ENCODE assay signal across 8 cellular contexts in the genomic region with DNA sequence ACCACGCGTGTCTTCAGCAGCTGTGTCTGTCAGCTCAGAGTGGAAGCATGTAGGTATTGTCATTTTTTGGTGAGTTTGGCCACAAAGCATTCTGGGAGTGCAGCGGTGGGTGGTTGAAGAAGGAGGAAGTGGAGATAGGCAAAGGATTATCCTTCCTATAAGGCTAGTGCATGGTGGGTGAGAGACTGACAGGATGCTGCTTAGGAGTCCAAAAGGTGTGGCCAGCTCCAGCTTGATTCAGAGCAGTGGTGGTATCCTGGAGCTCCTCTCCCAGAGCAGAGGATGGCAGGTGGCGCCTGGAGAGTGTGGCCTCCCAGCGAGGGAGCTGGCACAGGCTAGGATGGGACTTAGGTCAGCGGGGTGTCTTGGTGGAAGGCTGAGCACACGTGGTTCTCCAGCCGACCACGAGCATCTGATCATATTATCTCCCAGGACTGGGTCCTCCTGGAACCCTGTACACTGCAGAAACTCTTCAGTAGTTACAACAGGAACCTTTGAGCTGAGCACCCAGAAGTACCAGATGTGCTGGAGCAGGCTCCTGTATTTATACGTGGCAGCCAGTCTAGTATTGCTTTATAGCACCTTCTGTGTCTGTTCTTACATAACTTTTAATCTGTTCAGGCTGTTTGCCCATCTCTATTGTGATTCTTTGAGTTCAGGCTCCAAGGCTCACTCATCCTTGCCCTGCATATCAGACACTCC. TPM values are rescaled to one million over a fixed set of nuclear protein-coding genes. Genes with fewer than 3 reads are reported as not detected.
DNase-seq lines count a peak whose midpoint lies in the region; ATAC-seq and TF ChIP-seq lines count a peak whose summit lies in the region.

No MANE protein-coding gene starts in this region.

- H3K4me1 ChIP-seq in heart right ventricle (peaks cover 6 to 97% (median 81%) of the 10 kb centered on the region in 9 donors), subcutaneous abdominal adipose tissue (ENCODE audit: control insufficient read depth in 5 of 5, insufficient read depth in 5 of 5, low read length in 5 of 5) (peaks cover 19 to 70% (median 63%) of the 10 kb centered on the region in 5 donors)

- peaks cover 41% of the 10 kb centered on the region for H3K4me1 Mint-ChIP-seq in WTC11

- H3K9ac ChIP-seq in subcutaneous abdominal adipose tissue (ENCODE audit: low read length in 5 of 5), result peak overlapping the region in 1 of 5 donors; percentile 32

- peak overlapping the region; percentile 91 for H3K27ac Mint-ChIP-seq in WTC11

- TF ChIP-seq CTCF in WTC11 (IDR thresholded peaks at IDR 0.05) (no peak), heart right ventricle (IDR thresholded peaks at IDR 0.05) (no peak)

- peaks cover 18% of the 10 kb centered on the region for H3K36me3 Mint-ChIP-seq in WTC11

- 34 to 46% methylated on average over 10 of the region's 10 CpGs for WGBS in heart right ventricle, 2 donors

- H3K27me3 Mint-ChIP-seq in WTC11 (ENCODE audit: low read depth), result no peaks in the 10 kb centered on the region

- H3K36me3 ChIP-seq in KOPT-K1 (ENCODE audit: insufficient read depth, low read length), result peaks cover 24% of the 10 kb centered on the region
- H3K36me3 ChIP-seq in heart right ventricle, result peaks cover 0 to 24% (median 16%) of the 10 kb centered on the region in 9 donors
- H3K36me3 ChIP-seq in subcutaneous abdominal adipose tissue (ENCODE audit: control insufficient read depth in 5 of 5, insufficient read depth in 5 of 5, low read length in 5 of 5), result peaks cover 0 to 17% (median 15%) of the 10 kb centered on the region in 5 donors

- H3K27ac ChIP-seq in KOPT-K1 (ENCODE audit: low read depth, low read length, poor library complexity, severe bottlenecking) (peak overlapping the region; percentile 15), heart right ventricle (peak overlapping the region in 4 of 10 donors; percentile 3 to 24 (median 14)), subcutaneous abdominal adipose tissue (ENCODE audit: low read depth, low read length) (peak overlapping the region; percentile 67)

- ATAC-seq in WTC11, result peak; percentile 47
- ATAC-seq in heart right ventricle, result peak in 5 of 8 donors; percentile 6 to 24 (median 16)

- POLR2A ChIA-PET in WTC11 (lab: Charles Lee), result no interaction called here

- H3K27me3 ChIP-seq in heart right ventricle, result no peaks in the 10 kb centered on the region
- no peaks in the 10 kb centered on the region for H3K27me3 ChIP-seq in subcutaneous abdominal adipose tissue (ENCODE audit: control insufficient read depth in 5 of 5, insufficient read depth in 4 of 5, low read length in 5 of 5)

- CTCF ChIA-PET in WTC11 (lab: Charles Lee), result interaction anchor here (0.5 to 2.8 kb wide), 22 partner anchors 8 to 321 kb away, joined by 3 to 39 read pairs (median 5); a partner anchor contains a TSS

- peak; percentile 27 to 54 for DNase-seq in SHP77 (lab: John Stamatoyannopoulos, UW)
- no peak for DNase-seq in SHP77 treated with DMSO at 0.1 percent for 48 hours (lab: John Stamatoyannopoulos, UW)
- DNase-seq in WTC11 (ENCODE audit: low spot score), result no peak
- DNase-seq in heart right ventricle, result no peak
- no peak for DNase-seq in amniotic stem cell (lab: John Stamatoyannopoulos, UW)
- no peak for DNase-seq in HK-2 (ENCODE audit: unreplicated experiment)

- H3K9me3 Mint-ChIP-seq in WTC11, result no peaks in the 10 kb centered on the region

- intact Hi-C loops in heart right ventricle (cut with DNase I), result loop anchor here in 7 of 10 donors (2.0 to 10.0 kb wide), 6 partner anchors 33 to 145 kb away; a partner anchor contains a TSS

- H3K4me3 ChIP-seq in heart right ventricle (no peak overlapping the region), subcutaneous abdominal adipose tissue (ENCODE audit: low read depth in 1 of 5, low read length in 5 of 5) (no peak overlapping the region)

- no peak overlapping the region for H3K4me3 Mint-ChIP-seq in WTC11

- H3K9me3 ChIP-seq in KOPT-K1 (ENCODE audit: insufficient read depth, low read length, poor library complexity, severe bottlenecking) (no peaks in the 10 kb centered on the region), heart right ventricle (no peaks in the 10 kb centered on the region), subcutaneous abdominal adipose tissue (ENCODE audit: control insufficient read depth in 5 of 5, low read length in 5 of 5) (no peaks in the 10 kb centered on the region)

TF ChIP-seq in WTC11, 78 proteins besides CTCF, POLR2A, EP300 and RAD21 (continues in another document):
- TF ChIP-seq MXD4 (CRISPR knock-in tag; IDR thresholded peaks at IDR 0.05; ENCODE audit: borderline replicate concordance) (no peak), GTF2I (CRISPR knock-in tag; conservative IDR thresholded peaks at IDR 0.05) (no peak), TP53 (CRISPR knock-in tag; IDR thresholded peaks at IDR 0.05) (no peak), NFYB (CRISPR knock-in tag; conservative IDR thresholded peaks at IDR 0.05; ENCODE audit: low read depth) (no peak), KAT7 (CRISPR knock-in tag; IDR thresholded peaks at IDR 0.05; ENCODE audit: borderline replicate concordance) (no peak)
- TF ChIP-seq, protein P1, sequence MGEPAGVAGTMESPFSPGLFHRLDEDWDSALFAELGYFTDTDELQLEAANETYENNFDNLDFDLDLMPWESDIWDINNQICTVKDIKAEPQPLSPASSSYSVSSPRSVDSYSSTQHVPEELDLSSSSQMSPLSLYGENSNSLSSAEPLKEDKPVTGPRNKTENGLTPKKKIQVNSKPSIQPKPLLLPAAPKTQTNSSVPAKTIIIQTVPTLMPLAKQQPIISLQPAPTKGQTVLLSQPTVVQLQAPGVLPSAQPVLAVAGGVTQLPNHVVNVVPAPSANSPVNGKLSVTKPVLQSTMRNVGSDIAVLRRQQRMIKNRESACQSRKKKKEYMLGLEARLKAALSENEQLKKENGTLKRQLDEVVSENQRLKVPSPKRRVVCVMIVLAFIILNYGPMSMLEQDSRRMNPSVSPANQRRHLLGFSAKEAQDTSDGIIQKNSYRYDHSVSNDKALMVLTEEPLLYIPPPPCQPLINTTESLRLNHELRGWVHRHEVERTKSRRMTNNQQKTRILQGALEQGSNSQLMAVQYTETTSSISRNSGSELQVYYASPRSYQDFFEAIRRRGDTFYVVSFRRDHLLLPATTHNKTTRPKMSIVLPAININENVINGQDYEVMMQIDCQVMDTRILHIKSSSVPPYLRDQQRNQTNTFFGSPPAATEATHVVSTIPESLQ (CRISPR knock-in tag; IDR thresholded peaks at IDR 0.05), result no peak
- TF ChIP-seq, protein P2, sequence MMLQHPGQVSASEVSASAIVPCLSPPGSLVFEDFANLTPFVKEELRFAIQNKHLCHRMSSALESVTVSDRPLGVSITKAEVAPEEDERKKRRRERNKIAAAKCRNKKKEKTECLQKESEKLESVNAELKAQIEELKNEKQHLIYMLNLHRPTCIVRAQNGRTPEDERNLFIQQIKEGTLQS (CRISPR knock-in tag; conservative IDR thresholded peaks at IDR 0.05), result no peak
- TF ChIP-seq, protein P3, sequence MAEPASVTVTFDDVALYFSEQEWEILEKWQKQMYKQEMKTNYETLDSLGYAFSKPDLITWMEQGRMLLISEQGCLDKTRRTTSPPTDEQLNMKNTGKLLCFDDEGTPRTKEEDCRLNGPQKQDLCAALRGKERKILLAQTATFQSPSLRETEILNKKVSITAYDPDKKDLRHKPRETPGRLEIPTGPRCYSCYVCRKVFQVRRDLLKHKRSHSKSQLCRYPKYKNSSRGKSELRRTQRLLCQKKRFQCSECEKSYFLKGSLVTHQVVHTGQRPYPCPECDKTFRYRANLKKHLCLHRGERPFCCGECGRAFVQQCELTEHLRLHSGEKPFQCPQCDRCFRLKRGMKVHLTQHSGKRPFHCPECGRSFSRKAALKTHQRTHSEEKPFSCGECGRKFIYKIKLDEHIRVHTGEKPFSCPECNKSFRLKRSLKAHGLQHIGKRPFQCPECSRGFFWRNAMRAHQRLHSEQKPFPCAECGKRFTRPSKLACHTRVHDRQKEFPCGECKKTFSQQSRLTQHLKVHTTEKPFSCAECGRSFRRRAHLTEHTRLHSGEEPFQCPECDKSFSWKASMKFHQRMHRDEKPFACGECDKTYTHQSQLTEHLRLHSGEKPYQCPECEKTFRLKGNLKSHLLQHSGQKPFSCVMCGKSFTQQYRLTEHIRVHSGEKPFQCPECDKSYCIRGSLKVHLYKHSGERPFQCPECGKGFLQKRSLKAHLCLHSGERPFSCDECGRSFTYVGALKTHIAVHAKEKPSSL (CRISPR knock-in tag; conservative IDR thresholded peaks at IDR 0.05), result no peak
- TF ChIP-seq, protein P4, sequence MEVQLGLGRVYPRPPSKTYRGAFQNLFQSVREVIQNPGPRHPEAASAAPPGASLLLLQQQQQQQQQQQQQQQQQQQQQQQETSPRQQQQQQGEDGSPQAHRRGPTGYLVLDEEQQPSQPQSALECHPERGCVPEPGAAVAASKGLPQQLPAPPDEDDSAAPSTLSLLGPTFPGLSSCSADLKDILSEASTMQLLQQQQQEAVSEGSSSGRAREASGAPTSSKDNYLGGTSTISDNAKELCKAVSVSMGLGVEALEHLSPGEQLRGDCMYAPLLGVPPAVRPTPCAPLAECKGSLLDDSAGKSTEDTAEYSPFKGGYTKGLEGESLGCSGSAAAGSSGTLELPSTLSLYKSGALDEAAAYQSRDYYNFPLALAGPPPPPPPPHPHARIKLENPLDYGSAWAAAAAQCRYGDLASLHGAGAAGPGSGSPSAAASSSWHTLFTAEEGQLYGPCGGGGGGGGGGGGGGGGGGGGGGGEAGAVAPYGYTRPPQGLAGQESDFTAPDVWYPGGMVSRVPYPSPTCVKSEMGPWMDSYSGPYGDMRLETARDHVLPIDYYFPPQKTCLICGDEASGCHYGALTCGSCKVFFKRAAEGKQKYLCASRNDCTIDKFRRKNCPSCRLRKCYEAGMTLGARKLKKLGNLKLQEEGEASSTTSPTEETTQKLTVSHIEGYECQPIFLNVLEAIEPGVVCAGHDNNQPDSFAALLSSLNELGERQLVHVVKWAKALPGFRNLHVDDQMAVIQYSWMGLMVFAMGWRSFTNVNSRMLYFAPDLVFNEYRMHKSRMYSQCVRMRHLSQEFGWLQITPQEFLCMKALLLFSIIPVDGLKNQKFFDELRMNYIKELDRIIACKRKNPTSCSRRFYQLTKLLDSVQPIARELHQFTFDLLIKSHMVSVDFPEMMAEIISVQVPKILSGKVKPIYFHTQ (CRISPR knock-in tag; IDR thresholded peaks at IDR 0.05), result no peak

RNA-seq across cellular contexts. Expression of a gene that starts 29.6 kb away (rescaled TPM):
- total RNA-seq in WTC11 (2021), result 40.5 to 42.2 TPM (median 42.2 TPM) in 3 replicates
- 10 to 100 TPM in 9 of 10 donors, 1 to 10 TPM in 1; 10.0 to 15.3 (median 12.5) TPM for total RNA-seq in heart right ventricle
- 1 to 10 TPM; 5.5 to 9.4 TPM for polyA plus RNA-seq in heart right ventricle

RNA-seq across cellular contexts. Expression of a gene that starts 31.6 kb away (rescaled TPM):
- 2.6 to 4.5 TPM (median 3.0 TPM) in 3 replicates for total RNA-seq in WTC11 (2021)
- total RNA-seq in heart right ventricle, result 10 to 100 TPM in 3 of 10 donors, 1 to 10 TPM in 7; 5.4 to 10.6 (median 7.9) TPM
- 10 to 100 TPM; 10.5 to 20.0 TPM for polyA plus RNA-seq in heart right ventricle

RNA-seq across cellular contexts. Expression of a gene that starts 44.4 kb away (rescaled TPM):
- 127 to 151 TPM (median 135 TPM) in 3 replicates for total RNA-seq in WTC11 (2021)
- total RNA-seq in heart right ventricle, result 100 to 1,000 TPM in 5 of 10 donors, 10 to 100 TPM in 5; 88.6 to 123 (median 102) TPM
- 10 to 100 TPM; 58.6 to 86.9 TPM for polyA plus RNA-seq in heart right ventricle

RNA-seq across cellular contexts. Expression of a gene that starts 58.5 kb away (rescaled TPM):
- 78.5 to 95.2 TPM (median 86.5 TPM) in 3 replicates for total RNA-seq in WTC11 (2021)
- total RNA-seq in heart right ventricle, result 100 to 1,000 TPM; 341 to 466 (median 391) TPM
- polyA plus RNA-seq in heart right ventricle, result 100 to 1,000 TPM; 131 to 210 TPM

Comparison
In these comparisons a context has a peak if more than half of its experiments do, and no peak if none do; other contexts are left out.
1. DNase-seq: peak in SHP77 (2 of 2); none in SHP77 treated with DMSO at 0.1 percent for 48 hours (single experiment), WTC11 (single experiment), heart right ventricle (0 of 2), amniotic stem cell (single experiment) and HK-2 (single experiment).